ENCODE assay signal across 7 cellular contexts in the genomic region with DNA sequence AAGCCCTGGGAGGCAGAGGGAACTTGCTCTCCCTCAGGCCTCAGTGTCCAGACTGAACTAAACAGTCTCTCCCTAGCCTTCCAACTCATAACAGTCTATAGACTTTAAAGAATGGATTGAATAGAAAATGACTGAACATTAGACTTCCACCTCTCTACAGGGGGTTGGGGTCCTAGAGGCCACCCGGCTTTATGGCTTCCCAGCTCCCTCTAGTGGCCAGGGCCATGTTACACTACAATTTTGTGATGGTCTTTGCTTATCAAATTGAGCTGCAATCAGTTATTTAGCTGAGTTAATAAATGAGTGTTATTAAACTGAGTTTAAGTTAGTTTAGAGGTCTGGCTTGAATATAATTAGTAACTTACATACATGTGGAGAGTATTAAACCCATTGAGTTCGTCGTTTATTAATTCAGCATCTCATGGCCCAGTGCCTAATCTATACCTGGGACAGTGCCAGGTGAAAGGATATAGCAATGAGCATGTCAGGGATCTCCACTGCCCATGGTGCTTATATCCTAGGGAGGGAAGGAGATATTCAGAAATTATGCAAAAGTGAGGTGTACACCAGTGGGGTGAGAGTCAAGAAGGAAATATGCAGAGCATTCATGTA.
DNase-seq lines count a peak whose midpoint lies in the region; ATAC-seq and TF ChIP-seq lines count a peak whose summit lies in the region.

No MANE protein-coding gene starts in this region.

- no peak overlapping the region for H3K4me3 ChIP-seq in Peyer's patch

- no peaks in the 10 kb centered on the region for H3K9me3 ChIP-seq in Peyer's patch

- TF ChIP-seq CTCF in GM10248 (IDR thresholded peaks at IDR 0.05; ENCODE audit: control extremely low read depth, extremely low read depth, low read depth, missing control alignments): peak; percentile 62
- TF ChIP-seq CTCF in Peyer's patch (IDR thresholded peaks at IDR 0.05): peak; percentile 42 to 81 (median 64)

- no peaks in the 10 kb centered on the region for H3K27me3 ChIP-seq in Peyer's patch

- H3K4me1 ChIP-seq in Peyer's patch: no peaks in the 10 kb centered on the region

- CTCF ChIA-PET in GM10248 (lab: Yijun Ruan, JAX): interaction anchor here (0.6 to 8.5 kb wide), 39 partner anchors 9 to 512 kb away, joined by 3 to 265 read pairs (median 5); no protein-coding TSS in a partner anchor

- H3K36me3 Mint-ChIP-seq in activated naive CD4-positive, alpha-beta T cell treated with anti-CD3 and anti-CD28 coated beads, Interleukin-2, amount 50 U/mL, for 72 hours: no peaks in the 10 kb centered on the region

- no peaks in the 10 kb centered on the region for H3K9me3 Mint-ChIP-seq in activated naive CD4-positive, alpha-beta T cell treated with anti-CD3 and anti-CD28 coated beads, Interleukin-2, amount 50 U/mL, for 72 hours

- no peak overlapping the region for H3K27ac ChIP-seq in Peyer's patch

- no peak overlapping the region for H3K27ac Mint-ChIP-seq in activated naive CD4-positive, alpha-beta T cell treated with anti-CD3 and anti-CD28 coated beads, Interleukin-2, amount 50 U/mL, for 72 hours

- TF ChIP-seq POLR2A in Peyer's patch (IDR thresholded peaks at IDR 0.05): no peak

- POLR2A ChIA-PET in GM10248 (lab: Yijun Ruan, JAX): no interaction called here

- H3K36me3 ChIP-seq in Peyer's patch: no peaks in the 10 kb centered on the region

- DNase-seq in GM10248 (ENCODE audit: extremely low spot score) (peak; percentile 54), Peyer's patch (peak in 2 of 3 donors; percentile 43 to 75), iPS-NIHi7 (ENCODE audit: extremely low spot score) (peak; percentile 72), HuH-7.5 (ENCODE audit: low spot score) (no peak)
- peak in 1 of 2 donors; percentile 52 for DNase-seq in activated naive CD4-positive, alpha-beta T cell treated with anti-CD3 and anti-CD28 coated beads, Interleukin-2, amount 50 U/mL, for 72 hours (ENCODE audit: low spot score in 2 of 2)
- DNase-seq in stimulated activated CD4-positive, alpha-beta T cell treated with anti-CD3 and anti-CD28 coated beads, TNF-alpha, amount 100 ng/mL, for 24 hours (ENCODE audit: low read depth in 3 of 3): peak in 2 of 3 experiments; percentile 8 to 36

- peak; percentile 58 for ATAC-seq in HG02642 (IDR thresholded peaks at IDR 0.05; ENCODE audit: poor library complexity, unreplicated experiment)
- ATAC-seq in activated naive CD4-positive, alpha-beta T cell treated with anti-CD3 and anti-CD28 coated beads, Interleukin-2, amount 50 U/mL, for 72 hours: peak; percentile 28 to 61
